In the genomic region with DNA sequence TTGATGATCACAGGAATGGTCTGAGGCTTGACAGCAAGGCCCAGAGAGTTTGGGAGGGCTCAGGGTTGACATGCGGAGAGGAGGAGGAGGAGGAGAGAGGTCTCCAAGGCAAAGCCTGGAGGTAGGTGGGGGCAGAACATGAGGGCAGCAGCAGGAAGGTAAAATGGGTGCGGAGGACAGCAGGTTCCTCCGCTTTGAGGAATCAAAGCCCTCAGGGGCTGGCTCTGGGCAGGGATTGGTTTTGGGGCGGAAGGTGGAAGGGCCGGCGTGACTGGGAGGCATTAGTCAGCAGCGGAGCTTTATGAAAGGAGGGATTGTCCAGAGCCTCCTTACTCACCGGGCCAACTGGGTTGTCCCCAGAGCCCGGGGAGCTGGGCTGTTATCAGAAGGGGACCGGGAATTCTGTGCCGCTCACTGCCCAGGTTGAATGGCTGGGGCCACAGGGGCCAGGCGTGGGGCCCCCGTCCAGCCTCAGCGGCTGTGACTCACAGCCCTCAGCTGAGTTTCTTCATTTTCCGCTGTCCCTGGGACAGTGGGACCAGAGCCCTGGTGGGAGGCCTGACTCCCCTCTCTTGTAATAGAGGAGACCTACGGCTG, we compare ENCODE assay signal across 1 cellular context.
A peak's percentile ranks its signal among the peaks of the same experiment; 100 is the strongest.
TF ChIP-seq lines count a peak whose summit lies in the region.

No MANE protein-coding gene starts in this region.

TF ChIP-seq in HepG2, 621 proteins besides CTCF, POLR2A, EP300 and RAD21 (continued from another document and continues in another):
- TF ChIP-seq, protein P1, sequence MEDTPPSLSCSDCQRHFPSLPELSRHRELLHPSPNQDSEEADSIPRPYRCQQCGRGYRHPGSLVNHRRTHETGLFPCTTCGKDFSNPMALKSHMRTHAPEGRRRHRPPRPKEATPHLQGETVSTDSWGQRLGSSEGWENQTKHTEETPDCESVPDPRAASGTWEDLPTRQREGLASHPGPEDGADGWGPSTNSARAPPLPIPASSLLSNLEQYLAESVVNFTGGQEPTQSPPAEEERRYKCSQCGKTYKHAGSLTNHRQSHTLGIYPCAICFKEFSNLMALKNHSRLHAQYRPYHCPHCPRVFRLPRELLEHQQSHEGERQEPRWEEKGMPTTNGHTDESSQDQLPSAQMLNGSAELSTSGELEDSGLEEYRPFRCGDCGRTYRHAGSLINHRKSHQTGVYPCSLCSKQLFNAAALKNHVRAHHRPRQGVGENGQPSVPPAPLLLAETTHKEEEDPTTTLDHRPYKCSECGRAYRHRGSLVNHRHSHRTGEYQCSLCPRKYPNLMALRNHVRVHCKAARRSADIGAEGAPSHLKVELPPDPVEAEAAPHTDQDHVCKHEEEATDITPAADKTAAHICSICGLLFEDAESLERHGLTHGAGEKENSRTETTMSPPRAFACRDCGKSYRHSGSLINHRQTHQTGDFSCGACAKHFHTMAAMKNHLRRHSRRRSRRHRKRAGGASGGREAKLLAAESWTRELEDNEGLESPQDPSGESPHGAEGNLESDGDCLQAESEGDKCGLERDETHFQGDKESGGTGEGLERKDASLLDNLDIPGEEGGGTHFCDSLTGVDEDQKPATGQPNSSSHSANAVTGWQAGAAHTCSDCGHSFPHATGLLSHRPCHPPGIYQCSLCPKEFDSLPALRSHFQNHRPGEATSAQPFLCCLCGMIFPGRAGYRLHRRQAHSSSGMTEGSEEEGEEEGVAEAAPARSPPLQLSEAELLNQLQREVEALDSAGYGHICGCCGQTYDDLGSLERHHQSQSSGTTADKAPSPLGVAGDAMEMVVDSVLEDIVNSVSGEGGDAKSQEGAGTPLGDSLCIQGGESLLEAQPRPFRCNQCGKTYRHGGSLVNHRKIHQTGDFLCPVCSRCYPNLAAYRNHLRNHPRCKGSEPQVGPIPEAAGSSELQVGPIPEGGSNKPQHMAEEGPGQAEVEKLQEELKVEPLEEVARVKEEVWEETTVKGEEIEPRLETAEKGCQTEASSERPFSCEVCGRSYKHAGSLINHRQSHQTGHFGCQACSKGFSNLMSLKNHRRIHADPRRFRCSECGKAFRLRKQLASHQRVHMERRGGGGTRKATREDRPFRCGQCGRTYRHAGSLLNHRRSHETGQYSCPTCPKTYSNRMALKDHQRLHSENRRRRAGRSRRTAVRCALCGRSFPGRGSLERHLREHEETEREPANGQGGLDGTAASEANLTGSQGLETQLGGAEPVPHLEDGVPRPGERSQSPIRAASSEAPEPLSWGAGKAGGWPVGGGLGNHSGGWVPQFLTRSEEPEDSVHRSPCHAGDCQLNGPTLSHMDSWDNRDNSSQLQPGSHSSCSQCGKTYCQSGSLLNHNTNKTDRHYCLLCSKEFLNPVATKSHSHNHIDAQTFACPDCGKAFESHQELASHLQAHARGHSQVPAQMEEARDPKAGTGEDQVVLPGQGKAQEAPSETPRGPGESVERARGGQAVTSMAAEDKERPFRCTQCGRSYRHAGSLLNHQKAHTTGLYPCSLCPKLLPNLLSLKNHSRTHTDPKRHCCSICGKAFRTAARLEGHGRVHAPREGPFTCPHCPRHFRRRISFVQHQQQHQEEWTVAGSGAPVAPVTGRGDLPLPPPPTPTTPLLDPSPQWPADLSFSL (CRISPR knock-in tag; IDR thresholded peaks at IDR 0.05) = no peak
- TF ChIP-seq, protein P2, sequence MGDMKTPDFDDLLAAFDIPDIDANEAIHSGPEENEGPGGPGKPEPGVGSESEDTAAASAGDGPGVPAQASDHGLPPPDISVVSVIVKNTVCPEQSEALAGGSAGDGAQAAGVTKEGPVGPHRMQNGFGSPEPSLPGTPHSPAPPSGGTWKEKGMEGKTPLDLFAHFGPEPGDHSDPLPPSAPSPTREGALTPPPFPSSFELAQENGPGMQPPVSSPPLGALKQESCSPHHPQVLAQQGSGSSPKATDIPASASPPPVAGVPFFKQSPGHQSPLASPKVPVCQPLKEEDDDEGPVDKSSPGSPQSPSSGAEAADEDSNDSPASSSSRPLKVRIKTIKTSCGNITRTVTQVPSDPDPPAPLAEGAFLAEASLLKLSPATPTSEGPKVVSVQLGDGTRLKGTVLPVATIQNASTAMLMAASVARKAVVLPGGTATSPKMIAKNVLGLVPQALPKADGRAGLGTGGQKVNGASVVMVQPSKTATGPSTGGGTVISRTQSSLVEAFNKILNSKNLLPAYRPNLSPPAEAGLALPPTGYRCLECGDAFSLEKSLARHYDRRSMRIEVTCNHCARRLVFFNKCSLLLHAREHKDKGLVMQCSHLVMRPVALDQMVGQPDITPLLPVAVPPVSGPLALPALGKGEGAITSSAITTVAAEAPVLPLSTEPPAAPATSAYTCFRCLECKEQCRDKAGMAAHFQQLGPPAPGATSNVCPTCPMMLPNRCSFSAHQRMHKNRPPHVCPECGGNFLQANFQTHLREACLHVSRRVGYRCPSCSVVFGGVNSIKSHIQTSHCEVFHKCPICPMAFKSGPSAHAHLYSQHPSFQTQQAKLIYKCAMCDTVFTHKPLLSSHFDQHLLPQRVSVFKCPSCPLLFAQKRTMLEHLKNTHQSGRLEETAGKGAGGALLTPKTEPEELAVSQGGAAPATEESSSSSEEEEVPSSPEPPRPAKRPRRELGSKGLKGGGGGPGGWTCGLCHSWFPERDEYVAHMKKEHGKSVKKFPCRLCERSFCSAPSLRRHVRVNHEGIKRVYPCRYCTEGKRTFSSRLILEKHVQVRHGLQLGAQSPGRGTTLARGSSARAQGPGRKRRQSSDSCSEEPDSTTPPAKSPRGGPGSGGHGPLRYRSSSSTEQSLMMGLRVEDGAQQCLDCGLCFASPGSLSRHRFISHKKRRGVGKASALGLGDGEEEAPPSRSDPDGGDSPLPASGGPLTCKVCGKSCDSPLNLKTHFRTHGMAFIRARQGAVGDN (CRISPR knock-in tag; IDR thresholded peaks at IDR 0.05) = peak; percentile 84
- TF ChIP-seq FOXK1 (CRISPR knock-in tag; IDR thresholded peaks at IDR 0.05; ENCODE audit: borderline replicate concordance, low read depth) (no peak), ZNF644 (CRISPR knock-in tag; IDR thresholded peaks at IDR 0.05; ENCODE audit: low read depth) (peak; percentile 37; the same call in 1 of the 2 replicates), GATAD2A (CRISPR knock-in tag; IDR thresholded peaks at IDR 0.05) (peak; percentile 63; the same call in 1 of the 2 replicates), SAP130 (CRISPR knock-in tag; IDR thresholded peaks at IDR 0.05; ENCODE audit: low read depth) (peak; percentile 65), STAG1 (CRISPR knock-in tag; IDR thresholded peaks at IDR 0.05) (no peak), MED1 (CRISPR knock-in tag; IDR thresholded peaks at IDR 0.05) (peak; percentile 70), SOX5 (CRISPR knock-in tag; IDR thresholded peaks at IDR 0.05; ENCODE audit: borderline replicate concordance) (peak; percentile 59; the same call in 1 of the 2 replicates), TEAD3 (CRISPR knock-in tag; optimal IDR thresholded peaks at IDR 0.05; ENCODE audit: borderline replicate concordance) (peak; percentile 42), ZSCAN31 (CRISPR knock-in tag; IDR thresholded peaks at IDR 0.05; ENCODE audit: low read depth) (no peak), ZNF292 (CRISPR knock-in tag; IDR thresholded peaks at IDR 0.05; ENCODE audit: borderline replicate concordance, low read depth) (0 out of 2 replicates have a peak, but pooled peaks have one; percentile 31), ZNF543 (CRISPR knock-in tag; IDR thresholded peaks at IDR 0.05) (0 out of 2 replicates have a peak, but pooled peaks have one; percentile 20), ZSCAN12 (CRISPR knock-in tag; IDR thresholded peaks at IDR 0.05) (0 out of 2 replicates have a peak, but pooled peaks have one; percentile 56)
- TF ChIP-seq, protein P3, sequence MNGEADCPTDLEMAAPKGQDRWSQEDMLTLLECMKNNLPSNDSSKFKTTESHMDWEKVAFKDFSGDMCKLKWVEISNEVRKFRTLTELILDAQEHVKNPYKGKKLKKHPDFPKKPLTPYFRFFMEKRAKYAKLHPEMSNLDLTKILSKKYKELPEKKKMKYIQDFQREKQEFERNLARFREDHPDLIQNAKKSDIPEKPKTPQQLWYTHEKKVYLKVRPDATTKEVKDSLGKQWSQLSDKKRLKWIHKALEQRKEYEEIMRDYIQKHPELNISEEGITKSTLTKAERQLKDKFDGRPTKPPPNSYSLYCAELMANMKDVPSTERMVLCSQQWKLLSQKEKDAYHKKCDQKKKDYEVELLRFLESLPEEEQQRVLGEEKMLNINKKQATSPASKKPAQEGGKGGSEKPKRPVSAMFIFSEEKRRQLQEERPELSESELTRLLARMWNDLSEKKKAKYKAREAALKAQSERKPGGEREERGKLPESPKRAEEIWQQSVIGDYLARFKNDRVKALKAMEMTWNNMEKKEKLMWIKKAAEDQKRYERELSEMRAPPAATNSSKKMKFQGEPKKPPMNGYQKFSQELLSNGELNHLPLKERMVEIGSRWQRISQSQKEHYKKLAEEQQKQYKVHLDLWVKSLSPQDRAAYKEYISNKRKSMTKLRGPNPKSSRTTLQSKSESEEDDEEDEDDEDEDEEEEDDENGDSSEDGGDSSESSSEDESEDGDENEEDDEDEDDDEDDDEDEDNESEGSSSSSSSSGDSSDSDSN (CRISPR knock-in tag; IDR thresholded peaks at IDR 0.05) = peak; percentile 65
- TF ChIP-seq, protein P4, sequence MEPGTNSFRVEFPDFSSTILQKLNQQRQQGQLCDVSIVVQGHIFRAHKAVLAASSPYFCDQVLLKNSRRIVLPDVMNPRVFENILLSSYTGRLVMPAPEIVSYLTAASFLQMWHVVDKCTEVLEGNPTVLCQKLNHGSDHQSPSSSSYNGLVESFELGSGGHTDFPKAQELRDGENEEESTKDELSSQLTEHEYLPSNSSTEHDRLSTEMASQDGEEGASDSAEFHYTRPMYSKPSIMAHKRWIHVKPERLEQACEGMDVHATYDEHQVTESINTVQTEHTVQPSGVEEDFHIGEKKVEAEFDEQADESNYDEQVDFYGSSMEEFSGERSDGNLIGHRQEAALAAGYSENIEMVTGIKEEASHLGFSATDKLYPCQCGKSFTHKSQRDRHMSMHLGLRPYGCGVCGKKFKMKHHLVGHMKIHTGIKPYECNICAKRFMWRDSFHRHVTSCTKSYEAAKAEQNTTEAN (CRISPR knock-in tag; conservative IDR thresholded peaks at IDR 0.05) = 0 out of 2 replicates have a peak, but pooled peaks have one; percentile 24
- TF ChIP-seq, protein P5, sequence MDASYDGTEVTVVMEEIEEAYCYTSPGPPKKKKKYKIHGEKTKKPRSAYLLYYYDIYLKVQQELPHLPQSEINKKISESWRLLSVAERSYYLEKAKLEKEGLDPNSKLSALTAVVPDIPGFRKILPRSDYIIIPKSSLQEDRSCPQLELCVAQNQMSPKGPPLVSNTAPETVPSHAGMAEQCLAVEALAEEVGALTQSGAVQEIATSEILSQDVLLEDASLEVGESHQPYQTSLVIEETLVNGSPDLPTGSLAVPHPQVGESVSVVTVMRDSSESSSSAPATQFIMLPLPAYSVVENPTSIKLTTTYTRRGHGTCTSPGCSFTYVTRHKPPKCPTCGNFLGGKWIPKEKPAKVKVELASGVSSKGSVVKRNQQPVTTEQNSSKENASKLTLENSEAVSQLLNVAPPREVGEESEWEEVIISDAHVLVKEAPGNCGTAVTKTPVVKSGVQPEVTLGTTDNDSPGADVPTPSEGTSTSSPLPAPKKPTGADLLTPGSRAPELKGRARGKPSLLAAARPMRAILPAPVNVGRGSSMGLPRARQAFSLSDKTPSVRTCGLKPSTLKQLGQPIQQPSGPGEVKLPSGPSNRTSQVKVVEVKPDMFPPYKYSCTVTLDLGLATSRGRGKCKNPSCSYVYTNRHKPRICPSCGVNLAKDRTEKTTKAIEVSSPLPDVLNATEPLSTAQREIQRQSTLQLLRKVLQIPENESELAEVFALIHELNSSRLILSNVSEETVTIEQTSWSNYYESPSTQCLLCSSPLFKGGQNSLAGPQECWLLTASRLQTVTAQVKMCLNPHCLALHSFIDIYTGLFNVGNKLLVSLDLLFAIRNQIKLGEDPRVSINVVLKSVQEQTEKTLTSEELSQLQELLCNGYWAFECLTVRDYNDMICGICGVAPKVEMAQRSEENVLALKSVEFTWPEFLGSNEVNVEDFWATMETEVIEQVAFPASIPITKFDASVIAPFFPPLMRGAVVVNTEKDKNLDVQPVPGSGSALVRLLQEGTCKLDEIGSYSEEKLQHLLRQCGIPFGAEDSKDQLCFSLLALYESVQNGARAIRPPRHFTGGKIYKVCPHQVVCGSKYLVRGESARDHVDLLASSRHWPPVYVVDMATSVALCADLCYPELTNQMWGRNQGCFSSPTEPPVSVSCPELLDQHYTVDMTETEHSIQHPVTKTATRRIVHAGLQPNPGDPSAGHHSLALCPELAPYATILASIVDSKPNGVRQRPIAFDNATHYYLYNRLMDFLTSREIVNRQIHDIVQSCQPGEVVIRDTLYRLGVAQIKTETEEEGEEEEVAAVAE (CRISPR knock-in tag; IDR thresholded peaks at IDR 0.05; ENCODE audit: borderline replicate concordance) = 0 out of 2 replicates have a peak, but pooled peaks have one; percentile 38
- TF ChIP-seq, protein P6, sequence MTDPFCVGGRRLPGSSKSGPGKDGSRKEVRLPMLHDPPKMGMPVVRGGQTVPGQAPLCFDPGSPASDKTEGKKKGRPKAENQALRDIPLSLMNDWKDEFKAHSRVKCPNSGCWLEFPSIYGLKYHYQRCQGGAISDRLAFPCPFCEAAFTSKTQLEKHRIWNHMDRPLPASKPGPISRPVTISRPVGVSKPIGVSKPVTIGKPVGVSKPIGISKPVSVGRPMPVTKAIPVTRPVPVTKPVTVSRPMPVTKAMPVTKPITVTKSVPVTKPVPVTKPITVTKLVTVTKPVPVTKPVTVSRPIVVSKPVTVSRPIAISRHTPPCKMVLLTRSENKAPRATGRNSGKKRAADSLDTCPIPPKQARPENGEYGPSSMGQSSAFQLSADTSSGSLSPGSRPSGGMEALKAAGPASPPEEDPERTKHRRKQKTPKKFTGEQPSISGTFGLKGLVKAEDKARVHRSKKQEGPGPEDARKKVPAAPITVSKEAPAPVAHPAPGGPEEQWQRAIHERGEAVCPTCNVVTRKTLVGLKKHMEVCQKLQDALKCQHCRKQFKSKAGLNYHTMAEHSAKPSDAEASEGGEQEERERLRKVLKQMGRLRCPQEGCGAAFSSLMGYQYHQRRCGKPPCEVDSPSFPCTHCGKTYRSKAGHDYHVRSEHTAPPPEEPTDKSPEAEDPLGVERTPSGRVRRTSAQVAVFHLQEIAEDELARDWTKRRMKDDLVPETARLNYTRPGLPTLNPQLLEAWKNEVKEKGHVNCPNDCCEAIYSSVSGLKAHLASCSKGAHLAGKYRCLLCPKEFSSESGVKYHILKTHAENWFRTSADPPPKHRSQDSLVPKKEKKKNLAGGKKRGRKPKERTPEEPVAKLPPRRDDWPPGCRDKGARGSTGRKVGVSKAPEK (CRISPR knock-in tag; IDR thresholded peaks at IDR 0.05; ENCODE audit: borderline replicate concordance) = no peak
- TF ChIP-seq, protein P7, sequence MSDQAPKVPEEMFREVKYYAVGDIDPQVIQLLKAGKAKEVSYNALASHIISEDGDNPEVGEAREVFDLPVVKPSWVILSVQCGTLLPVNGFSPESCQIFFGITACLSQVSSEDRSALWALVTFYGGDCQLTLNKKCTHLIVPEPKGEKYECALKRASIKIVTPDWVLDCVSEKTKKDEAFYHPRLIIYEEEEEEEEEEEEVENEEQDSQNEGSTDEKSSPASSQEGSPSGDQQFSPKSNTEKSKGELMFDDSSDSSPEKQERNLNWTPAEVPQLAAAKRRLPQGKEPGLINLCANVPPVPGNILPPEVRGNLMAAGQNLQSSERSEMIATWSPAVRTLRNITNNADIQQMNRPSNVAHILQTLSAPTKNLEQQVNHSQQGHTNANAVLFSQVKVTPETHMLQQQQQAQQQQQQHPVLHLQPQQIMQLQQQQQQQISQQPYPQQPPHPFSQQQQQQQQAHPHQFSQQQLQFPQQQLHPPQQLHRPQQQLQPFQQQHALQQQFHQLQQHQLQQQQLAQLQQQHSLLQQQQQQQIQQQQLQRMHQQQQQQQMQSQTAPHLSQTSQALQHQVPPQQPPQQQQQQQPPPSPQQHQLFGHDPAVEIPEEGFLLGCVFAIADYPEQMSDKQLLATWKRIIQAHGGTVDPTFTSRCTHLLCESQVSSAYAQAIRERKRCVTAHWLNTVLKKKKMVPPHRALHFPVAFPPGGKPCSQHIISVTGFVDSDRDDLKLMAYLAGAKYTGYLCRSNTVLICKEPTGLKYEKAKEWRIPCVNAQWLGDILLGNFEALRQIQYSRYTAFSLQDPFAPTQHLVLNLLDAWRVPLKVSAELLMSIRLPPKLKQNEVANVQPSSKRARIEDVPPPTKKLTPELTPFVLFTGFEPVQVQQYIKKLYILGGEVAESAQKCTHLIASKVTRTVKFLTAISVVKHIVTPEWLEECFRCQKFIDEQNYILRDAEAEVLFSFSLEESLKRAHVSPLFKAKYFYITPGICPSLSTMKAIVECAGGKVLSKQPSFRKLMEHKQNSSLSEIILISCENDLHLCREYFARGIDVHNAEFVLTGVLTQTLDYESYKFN (CRISPR knock-in tag; conservative IDR thresholded peaks at IDR 0.05) = peak; percentile 57
